In genomic region chr6:32128751-32129296, GRCh38 we compare ENCODE assay signal across 8 cellular contexts. TPM values are rescaled to one million over a fixed set of nuclear protein-coding genes. Genes with fewer than 3 reads are reported as not detected.
DNase-seq lines count a peak whose midpoint lies in the region; ATAC-seq, FAIRE-seq and TF ChIP-seq lines count a peak whose summit lies in the region.

No MANE protein-coding gene starts in this region.

- no peaks in the 10 kb centered on the region for H3K27me3 ChIP-seq in CD4-positive, alpha-beta T cell (ENCODE audit: control insufficient read depth, insufficient read depth, low read length)
- no peaks in the 10 kb centered on the region for H3K27me3 ChIP-seq in PC-9 (ENCODE audit: insufficient read depth, low read depth)
- peaks cover 22% of the 10 kb centered on the region for H3K27me3 ChIP-seq in neutrophil

- peak overlapping the region; percentile 90 for H3K27ac Mint-ChIP-seq in CD4-positive, alpha-beta T cell

- H3F3A ChIP-seq in PC-9 (ENCODE audit: insufficient read depth, low read depth) = peaks cover 21% of the 10 kb centered on the region

- no peak for TF ChIP-seq CTCF in CD4-positive, alpha-beta T cell (IDR thresholded peaks at IDR 0.05)
- TF ChIP-seq CTCF in PC-9 (conservative IDR thresholded peaks at IDR 0.05) (no peak), epithelial cell of esophagus (IDR thresholded peaks at IDR 0.05; ENCODE audit: insufficient read depth, low read depth, low read length, missing control alignments) (no peak), neutrophil (IDR thresholded peaks at IDR 0.05) (no peak)

- peaks cover 29% of the 10 kb centered on the region for H3K4me1 ChIP-seq in PC-9 (replicated peaks; ENCODE audit: insufficient read depth)
- H3K4me1 ChIP-seq in neutrophil (ENCODE audit: control insufficient read depth in 1 of 2, insufficient read depth in 1 of 2, low read depth in 1 of 2, low read length in 1 of 2) = peaks cover 27 to 35% of the 10 kb centered on the region in 2 experiments

- ATAC-seq in CD4-positive, alpha-beta T cell (ENCODE audit: poor library complexity) = no peak
- no peak for ATAC-seq in GM21717 (IDR thresholded peaks at IDR 0.05; ENCODE audit: unreplicated experiment)
- ATAC-seq in GM21390 (IDR thresholded peaks at IDR 0.05; ENCODE audit: unreplicated experiment) = no peak
- ATAC-seq in GM18909 (IDR thresholded peaks at IDR 0.05; ENCODE audit: poor library complexity, unreplicated experiment) = no peak

- H3K27me3 Mint-ChIP-seq in CD4-positive, alpha-beta T cell = no peaks in the 10 kb centered on the region

- H3K36me3 Mint-ChIP-seq in CD4-positive, alpha-beta T cell (ENCODE audit: low read depth) = peaks cover 38% of the 10 kb centered on the region

- no TSS peak for BruUV-seq in PC-9 (replicated peaks; lab: Mats Ljungman, UMichigan)

- H2AFZ ChIP-seq in PC-9 = no peak overlapping the region; the same call in 1 of the 2 replicates

- H3K4me3 Mint-ChIP-seq in CD4-positive, alpha-beta T cell = peak overlapping the region; percentile 99

- H4K20me1 ChIP-seq in PC-9 (ENCODE audit: insufficient read depth) = no peaks in the 10 kb centered on the region

- H3K79me2 ChIP-seq in PC-9 (ENCODE audit: low read depth) = peaks cover 43% of the 10 kb centered on the region

- H3K36me3 ChIP-seq in PC-9 (ENCODE audit: low read depth) (peaks cover 7% of the 10 kb centered on the region; the same call in 1 of the 2 replicates), neutrophil (peaks cover 31% of the 10 kb centered on the region)

- peak overlapping the region; percentile 81 for H3K4me2 ChIP-seq in PC-9

- intact Hi-C loops in CD4-positive, alpha-beta T cell (cut with DNase I, micrococcal nuclease) = loop anchor here in 1 of 2 experiments (1.0 to 10.0 kb wide), 3 partner anchors 67 to 726 kb away; partner anchors contain the start of genes NELFE, PSMB9, SKIC2 and TAP1
- intact Hi-C loops in PC-9 (cut with micrococcal nuclease; ENCODE audit: unreplicated experiment) = no loop called here

- H3K9me2 ChIP-seq in PC-9 (ENCODE audit: insufficient read depth) = no peaks in the 10 kb centered on the region

- peak overlapping the region; percentile 74 for H3K4me3 ChIP-seq in PC-9
- peak overlapping the region; percentile 73 for H3K4me3 ChIP-seq in epithelial cell of esophagus (ENCODE audit: low read length)
- H3K4me3 ChIP-seq in neutrophil (ENCODE audit: low read depth in 1 of 2, low read length in 1 of 2) = peak overlapping the region; percentile 90 to 92

- no peak for DNase-seq in CD4-positive, alpha-beta T cell
- DNase-seq in PC-9 = no peak
- DNase-seq in epithelial cell of esophagus (ENCODE audit: low read depth) = no peak
- no peak for DNase-seq in GM19239 (ENCODE audit: insufficient read length, low spot score)

- no peak for FAIRE-seq in GM19239 (lab: Jason Lieb, UNC)

- POLR2A ChIA-PET in CD4-positive, alpha-beta T cell (lab: Charles Lee) = interaction anchor here (0.6 to 5.6 kb wide), 21 partner anchors 11 to 1148 kb away, joined by 3 to 48 read pairs (median 6); partner anchors contain the start of genes ABHD16A, AGPAT1, B3GALT4 and BAG6
- POLR2A ChIA-PET in PC-9 (lab: Charles Lee; ENCODE audit: unreplicated experiment) = interaction anchor here (0.7 to 1.0 kb wide), 2 partner anchors 61 to 67 kb away, joined by 3 to 14 read pairs; partner anchors contain the start of gene PBX2

- CTCF ChIA-PET in CD4-positive, alpha-beta T cell (lab: Charles Lee) = interaction anchor here (1.2 to 2.1 kb wide), 3 partner anchors 10 to 49 kb away, joined by 3 to 11 read pairs (median 6); no protein-coding TSS in a partner anchor
- CTCF ChIA-PET in PC-9 (lab: Charles Lee) = interaction anchor here (0.6 to 0.8 kb wide), 2 partner anchors 10 to 354 kb away, joined by 3 to 9 read pairs; no protein-coding TSS in a partner anchor

- peaks cover 52% of the 10 kb centered on the region for H3K4me1 Mint-ChIP-seq in CD4-positive, alpha-beta T cell (ENCODE audit: low read depth)

- H3K9me3 Mint-ChIP-seq in CD4-positive, alpha-beta T cell = no peaks in the 10 kb centered on the region

- no peaks in the 10 kb centered on the region for H3K9me3 ChIP-seq in CD4-positive, alpha-beta T cell (ENCODE audit: control insufficient read depth, low read length)
- no peaks in the 10 kb centered on the region for H3K9me3 ChIP-seq in PC-9 (ENCODE audit: insufficient read depth, low read depth)
- no peaks in the 10 kb centered on the region for H3K9me3 ChIP-seq in neutrophil

- H3K27ac ChIP-seq in CD4-positive, alpha-beta T cell (ENCODE audit: low read depth, low read length) = peak overlapping the region; percentile 32
- H3K27ac ChIP-seq in PC-9 (peak overlapping the region; percentile 19; the same call in 1 of the 2 replicates), neutrophil (peak overlapping the region; percentile 88)

RNA-seq across cellular contexts. Expression of gene ATF6B, which starts 0.8 kb away (rescaled TPM):
- 10 to 100 TPM; 72.2 to 75.6 TPM for total RNA-seq in CD4-positive, alpha-beta T cell
- 87.2 and 102 TPM in 2 replicates for total RNA-seq in PC-9 (2021)

RNA-seq across cellular contexts. Expression of gene FKBPL, which starts 1.3 kb away (rescaled TPM):
- total RNA-seq in CD4-positive, alpha-beta T cell = under 1 TPM; 0.66 to 0.73 TPM
- total RNA-seq in PC-9 (2021) = 11.6 and 12.6 TPM in 2 replicates

RNA-seq across cellular contexts. Expression of gene TNXB, which starts 19.7 kb away (rescaled TPM):
- total RNA-seq in CD4-positive, alpha-beta T cell = 1 to 10 TPM; 8.3 to 9.0 TPM
- 15.1 and 22.1 TPM in 2 replicates for total RNA-seq in PC-9 (2021)

RNA-seq across cellular contexts. Expression of gene PRRT1, which starts 22.9 kb away (rescaled TPM):
- 1 to 10 TPM; 2.6 to 3.2 TPM for total RNA-seq in CD4-positive, alpha-beta T cell
- total RNA-seq in PC-9 (2021) = 12.6 and 15.9 TPM in 2 replicates

RNA-seq across cellular contexts. Expression of gene PPT2, which starts 25.1 kb away (rescaled TPM):
- total RNA-seq in CD4-positive, alpha-beta T cell = 1 to 10 TPM; 8.7 to 8.9 TPM
- total RNA-seq in PC-9 (2021) = 38.2 and 42.5 TPM in 2 replicates

Comparison
In these comparisons a context has a peak if more than half of its experiments do, and no peak if none do; other contexts are left out.
1. H3K27ac ChIP-seq: peak in every context shown above with its lines; median percentile 88 in neutrophil; 32 in CD4-positive, alpha-beta T cell; 19 in PC-9.